ENCODE assay signal across 1 cellular context in the genomic region with DNA sequence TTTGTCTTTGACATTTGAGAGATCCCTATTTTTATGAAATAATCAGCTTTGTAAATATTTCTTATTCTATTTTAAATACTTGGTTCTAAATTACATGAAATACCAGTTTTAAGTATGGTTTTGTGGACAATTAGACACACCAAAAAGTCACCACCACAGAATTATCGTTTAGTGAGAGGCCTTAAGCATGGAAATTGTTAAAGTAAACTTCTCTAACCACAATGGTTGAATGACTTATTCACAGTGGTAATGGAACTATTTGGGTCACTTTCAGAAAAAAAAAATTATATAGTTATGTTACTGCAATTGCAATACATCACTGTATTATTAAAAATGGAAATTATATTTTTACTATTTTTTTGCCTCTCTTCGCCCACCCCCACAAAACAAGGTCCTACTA.
TF ChIP-seq lines count a peak whose summit lies in the region.

No MANE protein-coding gene starts in this region.

TF ChIP-seq in SK-N-SH, 30 proteins besides CTCF, POLR2A, EP300 and RAD21 (continued from another document):
- TF ChIP-seq, protein P1, sequence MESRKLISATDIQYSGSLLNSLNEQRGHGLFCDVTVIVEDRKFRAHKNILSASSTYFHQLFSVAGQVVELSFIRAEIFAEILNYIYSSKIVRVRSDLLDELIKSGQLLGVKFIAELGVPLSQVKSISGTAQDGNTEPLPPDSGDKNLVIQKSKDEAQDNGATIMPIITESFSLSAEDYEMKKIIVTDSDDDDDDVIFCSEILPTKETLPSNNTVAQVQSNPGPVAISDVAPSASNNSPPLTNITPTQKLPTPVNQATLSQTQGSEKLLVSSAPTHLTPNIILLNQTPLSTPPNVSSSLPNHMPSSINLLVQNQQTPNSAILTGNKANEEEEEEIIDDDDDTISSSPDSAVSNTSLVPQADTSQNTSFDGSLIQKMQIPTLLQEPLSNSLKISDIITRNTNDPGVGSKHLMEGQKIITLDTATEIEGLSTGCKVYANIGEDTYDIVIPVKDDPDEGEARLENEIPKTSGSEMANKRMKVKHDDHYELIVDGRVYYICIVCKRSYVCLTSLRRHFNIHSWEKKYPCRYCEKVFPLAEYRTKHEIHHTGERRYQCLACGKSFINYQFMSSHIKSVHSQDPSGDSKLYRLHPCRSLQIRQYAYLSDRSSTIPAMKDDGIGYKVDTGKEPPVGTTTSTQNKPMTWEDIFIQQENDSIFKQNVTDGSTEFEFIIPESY (IDR thresholded peaks at IDR 0.05; ENCODE audit: borderline replicate concordance, low read depth) = no peak
TF ChIP-seq in SK-N-SH: peak in this region for 0.
